Comparison of ENCODE assay signal across 9 cellular contexts in genomic region chr4:54281060-54281781, GRCh38. TPM values are rescaled to one million over a fixed set of nuclear protein-coding genes. Genes with fewer than 3 reads are reported as not detected.
DNase-seq lines count a peak whose midpoint lies in the region; ATAC-seq, FAIRE-seq and TF ChIP-seq lines count a peak whose summit lies in the region.
"Had no signal": no experiment of that assay in that cellular context is flagged by ENCODE, and none has a peak within 500 bp of the region (broad histone marks: within the 10 kb centered on the region; RNA-seq: fewer than 3 reads in every experiment).

No MANE protein-coding gene starts in this region.

- peaks cover 13 to 35% (median 17%) of the 10 kb centered on the region in 11 donors for H3K9me3 Mint-ChIP-seq in naive thymus-derived CD4-positive, alpha-beta T cell

- H2AFZ ChIP-seq in endothelial cell of umbilical vein (ENCODE audit: low read depth, low read length) = peak overlapping the region; percentile 58
- H2AFZ ChIP-seq in MM.1S (ENCODE audit: low read length) = no peak overlapping the region

- H3K27me3 ChIP-seq in endothelial cell of umbilical vein (ENCODE audit: control insufficient read depth in 2 of 2, insufficient read depth in 2 of 2, low read length in 2 of 2) = no peaks in the 10 kb centered on the region
- H3K27me3 ChIP-seq in lung (ENCODE audit: control insufficient read depth, insufficient read depth) = no peaks in the 10 kb centered on the region
- H3K27me3 ChIP-seq in naive thymus-derived CD4-positive, alpha-beta T cell (ENCODE audit: control insufficient read depth in 2 of 2, insufficient read depth in 2 of 2, low read length in 2 of 2) = peaks cover 0 to under 1% of the 10 kb centered on the region in 2 donors
- H3K27me3 ChIP-seq in MM.1S (replicated peaks; ENCODE audit: insufficient read depth, low read length) = no peaks in the 10 kb centered on the region

- H3K27me3 Mint-ChIP-seq in naive thymus-derived CD4-positive, alpha-beta T cell = peaks cover 0 to 23% (median 13%) of the 10 kb centered on the region in 5 donors

- WGBS in lung, 2 donors = 24 to 27% methylated on average over 7 of the region's 7 CpGs

- DNase-seq in NOMO-1 treated with DMSO at 0.1 percent for 48 hours (lab: John Stamatoyannopoulos, UW; ENCODE audit: unreplicated experiment) (peak; percentile 4), NOMO-1 treated with dmso at 0.1 percent for 144 hours (lab: John Stamatoyannopoulos, UW; ENCODE audit: unreplicated experiment) (no peak), endothelial cell of umbilical vein (ENCODE audit: low read depth, low spot score) (peak; percentile 98), lung (ENCODE audit: low spot score) (peak; percentile 65), MM.1S (no peak)
- DNase-seq in naive thymus-derived CD4-positive, alpha-beta T cell = no peak

- H3K9me2 ChIP-seq in MM.1S (replicated peaks; ENCODE audit: insufficient read depth, low read length) = no peaks in the 10 kb centered on the region

- no peak overlapping the region for H3K27ac Mint-ChIP-seq in naive thymus-derived CD4-positive, alpha-beta T cell

- TF ChIP-seq CTCF in endothelial cell of umbilical vein (IDR thresholded peaks at IDR 0.05; ENCODE audit: extremely low read depth in 1 of 2, insufficient read depth in 1 of 2, low read depth in 1 of 2, low read length in 2 of 2) (no peak), lung (IDR thresholded peaks at IDR 0.05; ENCODE audit: control extremely low read depth, extremely low read depth) (no peak), MM.1S (IDR thresholded peaks at IDR 0.05; ENCODE audit: low read length) (no peak)

- peak; percentile 100 for FAIRE-seq in endothelial cell of umbilical vein (lab: Jason Lieb, UNC)
- FAIRE-seq: A549 had no signal

- no peaks in the 10 kb centered on the region for H3K36me3 ChIP-seq in endothelial cell of umbilical vein (ENCODE audit: control insufficient read depth in 2 of 2, extremely low read depth in 1 of 2, insufficient read depth in 2 of 2, low read length in 2 of 2)
- no peaks in the 10 kb centered on the region for H3K36me3 ChIP-seq in lung (ENCODE audit: control insufficient read depth in 2 of 2, insufficient read depth in 2 of 2, low read length in 2 of 2)
- no peaks in the 10 kb centered on the region for H3K36me3 ChIP-seq in naive thymus-derived CD4-positive, alpha-beta T cell (ENCODE audit: control insufficient read depth in 2 of 3, insufficient read depth in 3 of 3, low read length in 3 of 3)
- no peaks in the 10 kb centered on the region for H3K36me3 ChIP-seq in MM.1S (replicated peaks; ENCODE audit: insufficient read depth, low read length)

- H3K4me3 ChIP-seq in endothelial cell of umbilical vein (replicated peaks in 1 of 3; ENCODE audit: insufficient read depth in 1 of 3, low read depth in 1 of 3, low read length in 3 of 3) = peak overlapping the region in 1 of 3 experiments; percentile 15
- no peak overlapping the region for H3K4me3 ChIP-seq in lung
- H3K4me3 ChIP-seq in naive thymus-derived CD4-positive, alpha-beta T cell (ENCODE audit: low read length) = no peak overlapping the region
- H3K4me3 ChIP-seq in MM.1S (ENCODE audit: low read length) = no peak overlapping the region
- H3K4me3 ChIP-seq: A549 had no signal

- no peaks in the 10 kb centered on the region for H3K9me1 ChIP-seq in endothelial cell of umbilical vein (replicated peaks; ENCODE audit: control insufficient read depth, extremely low read depth, insufficient read depth, low read length)

- POLR2A ChIA-PET in endothelial cell of umbilical vein (lab: Charles Lee) = no interaction called here
- POLR2A ChIA-PET in naive thymus-derived CD4-positive, alpha-beta T cell (lab: Charles Lee) = no interaction called here

- dilution Hi-C loops in endothelial cell of umbilical vein (cut with MboI; ENCODE audit: extremely low pct_ligation_motif_present, low sequenced_read_pairs) = no loop called here

- peak overlapping the region; percentile 78 for H3K4me2 ChIP-seq in endothelial cell of umbilical vein (ENCODE audit: insufficient read depth, low read length)
- no peak overlapping the region for H3K4me2 ChIP-seq in MM.1S (ENCODE audit: low read depth, low read length)
- H3K4me2 ChIP-seq: A549 had no signal

- H3K27ac ChIP-seq in endothelial cell of umbilical vein (ENCODE audit: insufficient read depth, low read depth, low read length) = peak overlapping the region; percentile 70
- H3K27ac ChIP-seq in lung (ENCODE audit: low read depth in 1 of 2, low read length in 1 of 2) = peak overlapping the region; percentile 26 to 64
- H3K27ac ChIP-seq in naive thymus-derived CD4-positive, alpha-beta T cell (ENCODE audit: low read depth, low read length) = no peak overlapping the region
- H3K27ac ChIP-seq in MM.1S (ENCODE audit: low read length) = no peak overlapping the region
- H3K27ac ChIP-seq: A549 had no signal

- no peaks in the 10 kb centered on the region for H3K9me3 ChIP-seq in endothelial cell of umbilical vein (replicated peaks; ENCODE audit: control insufficient read depth, insufficient read depth, low read length)
- peaks cover 0 to 4% of the 10 kb centered on the region in 2 donors for H3K9me3 ChIP-seq in lung (ENCODE audit: control insufficient read depth in 2 of 2, insufficient read depth in 1 of 2, low read length in 1 of 2)
- H3K9me3 ChIP-seq in naive thymus-derived CD4-positive, alpha-beta T cell (ENCODE audit: control insufficient read depth in 2 of 3, low read length in 3 of 3) = peaks cover 0 to 14% (median 0%) of the 10 kb centered on the region in 3 experiments
- no peaks in the 10 kb centered on the region for H3K9me3 ChIP-seq in MM.1S (replicated peaks; ENCODE audit: insufficient read depth, low read length)
- H3K9me3 ChIP-seq: A549 had no signal

- peaks cover 0 to 13% (median 0%) of the 10 kb centered on the region in 7 donors for H3K4me1 Mint-ChIP-seq in naive thymus-derived CD4-positive, alpha-beta T cell

- H3F3A ChIP-seq in MM.1S (ENCODE audit: insufficient read depth, low read length) = no peaks in the 10 kb centered on the region

- no peaks in the 10 kb centered on the region for H4K20me1 ChIP-seq in endothelial cell of umbilical vein (replicated peaks; ENCODE audit: control insufficient read depth, extremely low read depth, insufficient read depth, low read length)
- no peaks in the 10 kb centered on the region for H4K20me1 ChIP-seq in MM.1S (ENCODE audit: insufficient read depth, low read length)

- BruUV-seq in endothelial cell of umbilical vein (replicated peaks; lab: Mats Ljungman, UMichigan) = no TSS peak

- intact Hi-C loops in endothelial cell of umbilical vein (cut with micrococcal nuclease) = loop anchor here (5.0 kb wide), 1 partner anchor 1694 kb away; no protein-coding TSS in a partner anchor
- intact Hi-C loops in naive thymus-derived CD4-positive, alpha-beta T cell (cut with micrococcal nuclease) = no loop called here

- ATAC-seq in lung (ENCODE audit: insufficient read depth, low FRiP score) (peak; percentile 54), GM21390 (IDR thresholded peaks at IDR 0.05; ENCODE audit: unreplicated experiment) (no peak), GM18873 (IDR thresholded peaks at IDR 0.05; ENCODE audit: low FRiP score, unreplicated experiment) (no peak)
- no peak for ATAC-seq in naive thymus-derived CD4-positive, alpha-beta T cell
- ATAC-seq: A549 had no signal

- H3K4me1 ChIP-seq in endothelial cell of umbilical vein (ENCODE audit: control insufficient read depth, extremely low read depth, insufficient read depth, low read length) (peaks cover 44% of the 10 kb centered on the region), lung (ENCODE audit: control insufficient read depth in 2 of 2, insufficient read depth in 2 of 2, low read length in 2 of 2) (peaks cover 4 to 8% of the 10 kb centered on the region in 2 donors), MM.1S (ENCODE audit: low read length) (no peaks in the 10 kb centered on the region)
- H3K4me1 ChIP-seq in naive thymus-derived CD4-positive, alpha-beta T cell (ENCODE audit: control insufficient read depth in 2 of 2, insufficient read depth in 2 of 2, low read length in 2 of 2) = no peaks in the 10 kb centered on the region
- H3K4me1 ChIP-seq: A549 had no signal

- no peak overlapping the region for H3K4me3 Mint-ChIP-seq in naive thymus-derived CD4-positive, alpha-beta T cell

- H3K36me3 Mint-ChIP-seq in naive thymus-derived CD4-positive, alpha-beta T cell = peaks cover 0 to 13% (median 6%) of the 10 kb centered on the region in 5 donors

- H3K79me2 ChIP-seq in endothelial cell of umbilical vein (ENCODE audit: control insufficient read depth, insufficient read depth, low read length) (no peaks in the 10 kb centered on the region), MM.1S (ENCODE audit: low read length) (no peaks in the 10 kb centered on the region)

- H3K9ac ChIP-seq in endothelial cell of umbilical vein (replicated peaks; ENCODE audit: extremely low read depth, insufficient read depth, low read length) (peak overlapping the region; percentile 41), MM.1S (ENCODE audit: low read length) (no peak overlapping the region)

- CTCF ChIA-PET in endothelial cell of umbilical vein (lab: Charles Lee) = interaction anchor here (1.0 to 1.5 kb wide), 4 partner anchors 11 to 49 kb away, joined by 3 to 6 read pairs (median 4); no protein-coding TSS in a partner anchor
- CTCF ChIA-PET in naive thymus-derived CD4-positive, alpha-beta T cell (lab: Charles Lee) = no interaction called here

- TF ChIP-seq POLR2A in endothelial cell of umbilical vein (IDR thresholded peaks at IDR 0.05; ENCODE audit: low read depth, low read length) = no peak

TF ChIP-seq in endothelial cell of umbilical vein, 7 proteins besides CTCF, POLR2A, EP300 and RAD21 (continues in another document):
- TF ChIP-seq EZH2 (IDR thresholded peaks at IDR 0.05; ENCODE audit: borderline replicate concordance, low read depth, low read length, severe bottlenecking) (no peak), MAX (IDR thresholded peaks at IDR 0.05; ENCODE audit: insufficient read depth, insufficient read length) (no peak), JUN (IDR thresholded peaks at IDR 0.05; ENCODE audit: borderline replicate concordance, insufficient read depth, insufficient read length, low read depth) (peak; percentile 60)

RNA-seq across cellular contexts. Expression of gene PDGFRA, which starts 52.1 kb away (rescaled TPM):
- total RNA-seq in endothelial cell of umbilical vein (0.48 and 0.55 TPM in 2 replicates), lung (100 to 1,000 TPM in 1 of 2 donors, 10 to 100 TPM in 1; 79.2 to 151 TPM)
- polyA plus RNA-seq in endothelial cell of umbilical vein (0.14 and 0.19 TPM in 2 replicates), lung (10 to 100 TPM in 1 of 2 donors, 1 to 10 TPM in 1; 8.1 to 52.1 TPM)
- polyA plus RNA-seq in endothelial cell of umbilical vein (2011; cell fraction: cytosol; rRNA removed) = 0.22 and 0.47 TPM in 2 replicates
- polyA plus RNA-seq in endothelial cell of umbilical vein (2011; cell fraction: nucleus; rRNA removed) = 1.0 and 1.5 TPM in 2 replicates
- polyA plus RNA-seq in endothelial cell of umbilical vein (2012) = 0.35 and 0.40 TPM in 2 replicates
- 0.27 and 4.0 TPM in 2 replicates for polyA minus RNA-seq in endothelial cell of umbilical vein
- not detected for polyA minus RNA-seq in endothelial cell of umbilical vein (2011; cell fraction: cytosol; rRNA and poly(A)+ RNA removed)
- 1.4 and 3.8 TPM in 2 replicates for polyA minus RNA-seq in endothelial cell of umbilical vein (2011; cell fraction: nucleus; rRNA and poly(A)+ RNA removed)
- total RNA-seq in naive thymus-derived CD4-positive, alpha-beta T cell = 1 to 10 TPM in 1 of 5 experiments, not detected in 4; 1.9 TPM
- not detected for polyA plus RNA-seq in naive thymus-derived CD4-positive, alpha-beta T cell

Comparison
In these comparisons a context has a peak if more than half of its experiments do, and no peak if none do; other contexts are left out.
1. DNase-seq: peak in NOMO-1 treated with DMSO at 0.1 percent for 48 hours (single experiment), endothelial cell of umbilical vein (single experiment) and lung (single experiment); none in NOMO-1 treated with dmso at 0.1 percent for 144 hours (single experiment), naive thymus-derived CD4-positive, alpha-beta T cell (0 of 9) and MM.1S (single experiment).
2. H3K27ac ChIP-seq: peak in endothelial cell of umbilical vein (single experiment) and lung (2 of 2); none in naive thymus-derived CD4-positive, alpha-beta T cell (single experiment) and MM.1S (single experiment).
3. RNA of gene PDGFRA, which starts 52.1 kb away (total RNA-seq): 79.2 to 151 TPM in lung; 0.48 to 0.55 TPM in endothelial cell of umbilical vein and 1.9 TPM in naive thymus-derived CD4-positive, alpha-beta T cell; every median in the first group is over 10 times any median in the second.